ENCODE assay signal across 8 cellular contexts in genomic region chr19:40690699-40691420, GRCh38. TPM values are rescaled to one million over a fixed set of nuclear protein-coding genes. Genes with fewer than 3 reads are reported as not detected.
DNase-seq lines count a peak whose midpoint lies in the region; FAIRE-seq and TF ChIP-seq lines count a peak whose summit lies in the region.

No MANE protein-coding gene starts in this region.

- peaks cover 5% of the 10 kb centered on the region; the same call in 1 of the 2 replicates for H3F3A ChIP-seq in GM23248 (ENCODE audit: insufficient read depth)

- H3K4me2 ChIP-seq in GM23248 (ENCODE audit: unreplicated experiment): peak overlapping the region; percentile 83

- TF ChIP-seq CTCF in D721Med (IDR thresholded peaks at IDR 0.05; ENCODE audit: insufficient read depth, missing control alignments): no peak
- TF ChIP-seq CTCF in neutrophil (IDR thresholded peaks at IDR 0.05): peak; percentile 3

- H3K4me3 ChIP-seq in GM23248: peak overlapping the region; percentile 88
- peak overlapping the region; percentile 87 for H3K4me3 ChIP-seq in SJSA1
- H3K4me3 ChIP-seq in neutrophil (ENCODE audit: low read depth in 1 of 2, low read length in 1 of 2): peak overlapping the region; percentile 78 to 86

- H4K20me1 ChIP-seq in GM23248 (ENCODE audit: insufficient read depth): no peaks in the 10 kb centered on the region

- FAIRE-seq in D721Med (lab: Jason Lieb, UNC): no peak

- no peaks in the 10 kb centered on the region for H3K9me2 ChIP-seq in GM23248 (ENCODE audit: insufficient read depth)

- H3K9me3 ChIP-seq in GM23248 (ENCODE audit: low read depth): no peaks in the 10 kb centered on the region
- no peaks in the 10 kb centered on the region for H3K9me3 ChIP-seq in SJSA1 (replicated peaks)
- H3K9me3 ChIP-seq in neutrophil: no peaks in the 10 kb centered on the region

- H3K79me2 ChIP-seq in GM23248 (ENCODE audit: insufficient read depth): peaks cover 40% of the 10 kb centered on the region

- H3K27ac ChIP-seq in GM23248: peak overlapping the region; percentile 89
- peak overlapping the region; percentile 94 for H3K27ac ChIP-seq in SJSA1
- H3K27ac ChIP-seq in neutrophil: peak overlapping the region; percentile 67

- in situ Hi-C loops in GM23248 (cut with MboI): no loop called here

- H3K4me1 ChIP-seq in GM23248 (ENCODE audit: insufficient read depth) (peaks cover 17% of the 10 kb centered on the region), SJSA1 (replicated peaks) (peaks cover 43% of the 10 kb centered on the region), neutrophil (ENCODE audit: control insufficient read depth in 1 of 2, insufficient read depth in 1 of 2, low read depth in 1 of 2, low read length in 1 of 2) (peaks cover 5 to 19% of the 10 kb centered on the region in 2 experiments)

- H3K27me3 ChIP-seq in GM23248 (replicated peaks; ENCODE audit: insufficient read depth) (no peaks in the 10 kb centered on the region), SJSA1 (replicated peaks) (no peaks in the 10 kb centered on the region), neutrophil (no peaks in the 10 kb centered on the region)

- H2AFZ ChIP-seq in GM23248: peak overlapping the region; percentile 66

- WGBS in GM23248 (ENCODE audit: low coverage in 1 of 2, low lambda C conversion rate in 2 of 2, missing lambda C conversion rate in 2 of 2), 2 experiments: 1 to 3% methylated on average over 30 to 46 of the region's 54 CpGs

- DNase-seq in D721Med (ENCODE audit: insufficient read length, low spot score) (peak; percentile 77), GM23248 (peak; percentile 97), MV-4-11 (lab: John Stamatoyannopoulos, UW) (peak; percentile 78), SJSA1 (ENCODE audit: low read depth in 1 of 2, low spot score in 2 of 2) (peak; percentile 82 to 94), foreskin melanocyte (peak; percentile 69), stromal cell of bone marrow (ENCODE audit: low read depth) (peak; percentile 79)
- peak; percentile 87 for DNase-seq in activated naive CD4-positive, alpha-beta T cell treated with Interleukin-2 at 50 U/mL for 16 hours

- H3K36me3 ChIP-seq in GM23248 (ENCODE audit: low read depth) (peaks cover 4% of the 10 kb centered on the region; the same call in 1 of the 2 replicates), SJSA1 (peaks cover 26% of the 10 kb centered on the region), neutrophil (peaks cover 45% of the 10 kb centered on the region)

- peak overlapping the region; percentile 100 for H3K9ac ChIP-seq in GM23248

RNA-seq across cellular contexts. Expression of gene NUMBL, which starts 0.4 kb away (rescaled TPM):
- 33.4 and 49.7 TPM in 2 replicates for total RNA-seq in GM23248 (2014; rRNA removed; shearing (Covaris generic))
- polyA plus RNA-seq in GM23248 (2016; fragmentation: Nextera tagmentation; extraction: Ambion mirVana): 30.8 and 35.1 TPM in 2 replicates
- 14.7 and 28.6 TPM in 2 replicates for total RNA-seq in SJSA1 (2014; rRNA removed; shearing (Covaris generic))

RNA-seq across cellular contexts. Expression of gene COQ8B, which starts 25.8 kb away (rescaled TPM):
- 28.6 and 43.4 TPM in 2 replicates for total RNA-seq in GM23248 (2014; rRNA removed; shearing (Covaris generic))
- 13.4 and 15.2 TPM in 2 replicates for polyA plus RNA-seq in GM23248 (2016; fragmentation: Nextera tagmentation; extraction: Ambion mirVana)
- 29.2 and 83.7 TPM in 2 replicates for total RNA-seq in SJSA1 (2014; rRNA removed; shearing (Covaris generic))

RNA-seq across cellular contexts. Expression of gene ITPKC, which starts 26.1 kb away (rescaled TPM):
- total RNA-seq in GM23248 (2014; rRNA removed; shearing (Covaris generic)): 19.9 and 24.7 TPM in 2 replicates
- 8.5 and 10.4 TPM in 2 replicates for polyA plus RNA-seq in GM23248 (2016; fragmentation: Nextera tagmentation; extraction: Ambion mirVana)
- 5.4 and 5.7 TPM in 2 replicates for total RNA-seq in SJSA1 (2014; rRNA removed; shearing (Covaris generic))

RNA-seq across cellular contexts. Expression of gene ACTMAP, which starts 59.4 kb away (rescaled TPM):
- total RNA-seq in GM23248 (2014; rRNA removed; shearing (Covaris generic)): 0.38 and 2.5 TPM in 2 replicates
- 5.6 and 7.3 TPM in 2 replicates for polyA plus RNA-seq in GM23248 (2016; fragmentation: Nextera tagmentation; extraction: Ambion mirVana)
- 0.25 and 0.39 TPM in 2 replicates for total RNA-seq in SJSA1 (2014; rRNA removed; shearing (Covaris generic))

Comparison
In these comparisons a context has a peak if more than half of its experiments do, and no peak if none do; other contexts are left out.
1. Peak in every context shown above with its lines: DNase-seq, H3K4me3 ChIP-seq and H3K27ac ChIP-seq.